In the genomic region with DNA sequence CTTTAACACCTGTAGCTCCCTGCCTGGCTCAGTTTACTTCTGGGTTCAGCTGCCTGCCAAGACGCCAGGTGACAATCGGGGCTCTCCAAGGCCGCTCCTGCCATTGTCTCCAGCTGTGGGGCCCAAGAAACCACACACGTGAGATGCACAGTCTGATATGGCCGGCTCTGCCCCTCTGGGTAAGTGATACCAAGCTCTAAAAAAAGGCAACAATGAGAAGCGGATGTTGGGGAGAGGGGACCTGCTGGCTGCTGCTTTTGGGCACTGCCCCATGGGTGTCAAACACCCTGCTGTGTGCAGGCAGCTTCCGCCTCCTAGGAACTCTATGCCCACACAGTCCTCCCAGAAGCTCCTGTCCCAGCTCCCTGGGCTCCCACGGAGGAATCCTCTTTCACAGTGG, we compare ENCODE assay signal across 15 cellular contexts.
DNase-seq lines count a peak whose midpoint lies in the region; ATAC-seq, FAIRE-seq and TF ChIP-seq lines count a peak whose summit lies in the region.
"Had no signal": no experiment of that assay in that cellular context is flagged by ENCODE, and none has a peak within 500 bp of the region (broad histone marks: within the 10 kb centered on the region; RNA-seq: fewer than 3 reads in every experiment).

No MANE protein-coding gene starts in this region.

- no peak for TF ChIP-seq CTCF in GM12878 (IDR thresholded peaks at IDR 0.05 in 2 of 3, conservative IDR thresholded peaks at IDR 0.05 in 1 of 3; ENCODE audit: control insufficient read depth in 2 of 3, extremely low read depth in 1 of 3, insufficient read depth in 1 of 3, low read depth in 3 of 3, low read length in 3 of 3)

- H3K4me3 Mint-ChIP-seq in activated CD4-positive, alpha-beta T cell treated with anti-CD3 and anti-CD28 coated beads, Interleukin-2, amount 10 ng/mL, durations not matched to agents 24 days and 14 days: peak overlapping the region; percentile 77
- peak overlapping the region; percentile 85 to 87 for H3K4me3 Mint-ChIP-seq in stimulated activated naive CD8-positive, alpha-beta T cell treated with anti-CD3 and anti-CD28 coated beads, Interleukin-15, amount 100 ng/mL, for 72 hours

- no peak overlapping the region for H3K4me3 ChIP-seq in GM12878
- H3K4me3 ChIP-seq: ovary, smooth muscle cell, tibial nerve had no signal

- no peak overlapping the region for H3K4me2 ChIP-seq in GM12878 (ENCODE audit: control insufficient read depth, insufficient read depth)
- H3K4me2 ChIP-seq: smooth muscle cell had no signal

- TF ChIP-seq RAD21 in GM12878 (IDR thresholded peaks at IDR 0.05; ENCODE audit: insufficient read depth, low read depth, low read length): no peak

- H3K27ac ChIP-seq in GM12878 (ENCODE audit: control insufficient read depth, insufficient read depth): no peak overlapping the region
- H3K27ac ChIP-seq: ovary, tibial nerve had no signal

- FAIRE-seq in GM12878 (lab: Jason Lieb, UNC): no peak
- FAIRE-seq: bronchial epithelial cell, endothelial cell of umbilical vein had no signal

- H3K9me3 ChIP-seq in GM12878 (replicated peaks; ENCODE audit: control insufficient read depth, insufficient read depth, low read length): no peaks in the 10 kb centered on the region; the same call in 2 of the 3 replicates
- H3K9me3 ChIP-seq: ovary, tibial nerve had no signal

- no peaks in the 10 kb centered on the region for H3K36me3 Mint-ChIP-seq in activated CD4-positive, alpha-beta T cell treated with anti-CD3 and anti-CD28 coated beads, Interleukin-2, amount 10 ng/mL, durations not matched to agents 24 days and 14 days (ENCODE audit: low read depth)

- BruUV-seq in GM12878 (replicated peaks; lab: Mats Ljungman, UMichigan): no TSS peak

- POLR2A ChIA-PET in GM12878 (lab: Charles Lee): no interaction called here

- 19% methylated on average over 8 of the region's 8 CpGs for WGBS in GM12878 (ENCODE audit: insufficient coverage, insufficient replicate concordance, low lambda C conversion rate, missing lambda C conversion rate)

- intact Hi-C loops in activated CD4-positive, alpha-beta T cell treated with anti-CD3 and anti-CD28 coated beads, Interleukin-2, amount 10 ng/mL, durations not matched to agents 24 days and 14 days (cut with micrococcal nuclease): loop anchor here (5.0 to 10.0 kb wide), 4 partner anchors 91 to 1279 kb away; no protein-coding TSS in a partner anchor
- intact Hi-C loops in GM12878 (cut with micrococcal nuclease; ENCODE audit: unreplicated experiment): no loop called here

- H3K79me2 ChIP-seq in GM12878 (ENCODE audit: control insufficient read depth, insufficient read depth, low read length): no peaks in the 10 kb centered on the region

- no peaks in the 10 kb centered on the region for H3K36me3 ChIP-seq in GM12878 (ENCODE audit: control insufficient read depth in 2 of 2, insufficient read depth in 2 of 2, low read length in 1 of 2)
- H3K36me3 ChIP-seq: ovary, tibial nerve had no signal

- no peak for TF ChIP-seq EP300 in GM12878 (IDR thresholded peaks at IDR 0.05; ENCODE audit: borderline replicate concordance in 1 of 2, control insufficient read depth in 1 of 2, low read depth in 2 of 2, low read length in 2 of 2)

- ATAC-seq in GM12878: peak; percentile 49
- ATAC-seq in stimulated activated naive CD8-positive, alpha-beta T cell treated with anti-CD3 and anti-CD28 coated beads, Interleukin-15, amount 100 ng/mL, for 72 hours: peak; percentile 69
- no peak for ATAC-seq in GM21717 (IDR thresholded peaks at IDR 0.05; ENCODE audit: unreplicated experiment)
- ATAC-seq in GM21515 (IDR thresholded peaks at IDR 0.05; ENCODE audit: unreplicated experiment): no peak

- H3K9ac ChIP-seq in GM12878 (ENCODE audit: control insufficient read depth, insufficient read depth, low read length): no peak overlapping the region

- no peaks in the 10 kb centered on the region for H3K9me3 Mint-ChIP-seq in activated CD4-positive, alpha-beta T cell treated with anti-CD3 and anti-CD28 coated beads, Interleukin-2, amount 10 ng/mL, durations not matched to agents 24 days and 14 days
- H3K9me3 Mint-ChIP-seq in stimulated activated naive CD8-positive, alpha-beta T cell treated with anti-CD3 and anti-CD28 coated beads, Interleukin-15, amount 100 ng/mL, for 72 hours: no peaks in the 10 kb centered on the region

- no peaks in the 10 kb centered on the region for H3K27me3 ChIP-seq in GM12878 (replicated peaks in 1 of 2; ENCODE audit: control insufficient read depth in 2 of 2, insufficient read depth in 2 of 2, low read length in 1 of 2)
- H3K27me3 ChIP-seq: ovary had no signal

- CTCF ChIA-PET in GM12878 (lab: Yijun Ruan, JAX): interaction anchor here (0.8 to 10.8 kb wide), 8 partner anchors 15 to 1130 kb away, joined by 3 to 158 read pairs (median 12); no protein-coding TSS in a partner anchor

- no peaks in the 10 kb centered on the region for H3K27me3 Mint-ChIP-seq in activated CD4-positive, alpha-beta T cell treated with anti-CD3 and anti-CD28 coated beads, Interleukin-2, amount 10 ng/mL, durations not matched to agents 24 days and 14 days
- H3K27me3 Mint-ChIP-seq in stimulated activated naive CD8-positive, alpha-beta T cell treated with anti-CD3 and anti-CD28 coated beads, Interleukin-15, amount 100 ng/mL, for 72 hours: no peaks in the 10 kb centered on the region

- no peaks in the 10 kb centered on the region; the same call in 1 of the 2 replicates for H3K4me1 ChIP-seq in GM12878 (ENCODE audit: control insufficient read depth, insufficient read depth, low read length)

- RAD21 ChIA-PET in GM12878 (lab: Charles Lee; ENCODE audit: unreplicated experiment): interaction anchor here (0.7 to 11.5 kb wide), 14 partner anchors 8 to 1129 kb away, joined by 3 to 407 read pairs (median 4); no protein-coding TSS in a partner anchor

- H3K4me1 Mint-ChIP-seq in activated CD4-positive, alpha-beta T cell treated with anti-CD3 and anti-CD28 coated beads, Interleukin-2, amount 10 ng/mL, durations not matched to agents 24 days and 14 days: peaks cover 60% of the 10 kb centered on the region
- peaks cover 85% of the 10 kb centered on the region for H3K4me1 Mint-ChIP-seq in stimulated activated naive CD8-positive, alpha-beta T cell treated with anti-CD3 and anti-CD28 coated beads, Interleukin-15, amount 100 ng/mL, for 72 hours

- no peaks in the 10 kb centered on the region for H4K20me1 ChIP-seq in GM12878 (ENCODE audit: control insufficient read depth, insufficient read depth)

- H2AFZ ChIP-seq in GM12878 (ENCODE audit: control insufficient read depth, low read depth, low read length): no peak overlapping the region

- no peak for TF ChIP-seq POLR2A in GM12878 (IDR thresholded peaks at IDR 0.05; ENCODE audit: low read depth, low read length)

- peak; percentile 35 for DNase-seq in stimulated activated CD4-positive, alpha-beta T cell treated with anti-CD3 and anti-CD28 coated beads, Interleukin-15, amount 100 ng/mL, for 24 hours
- DNase-seq in stimulated activated CD4-positive, alpha-beta T cell treated with anti-CD3 and anti-CD28 coated beads, Interleukin-2, amount 100 ng/mL, for 48 hours: no peak
- peak; percentile 71 for DNase-seq in activated CD4-positive, alpha-beta T cell treated with anti-CD3 and anti-CD28 coated beads, Interleukin-2, amount 10 ng/mL, durations not matched to agents 24 days and 14 days
- no peak for DNase-seq in GM12878 (ENCODE audit: low read depth, low spot score)
- peak; percentile 31 to 39 for DNase-seq in stimulated activated naive CD8-positive, alpha-beta T cell treated with anti-CD3 and anti-CD28 coated beads, Interleukin-15, amount 100 ng/mL, for 72 hours
- DNase-seq in occipital lobe (lab: John Stamatoyannopoulos, UW): no peak
- DNase-seq: DMS79 treated with DMSO at 0.1 percent for 48 hours, NCI-H2081 treated with DMSO at 0.1 percent for 48 hours, ovary had no signal

- SMC1A ChIA-PET in GM12878 (lab: Charles Lee; ENCODE audit: uncharacterized antibody, unreplicated experiment): interaction anchor here (0.5 to 18.4 kb wide), 22 partner anchors 9 to 1131 kb away, joined by 3 to 461 read pairs (median 4); no protein-coding TSS in a partner anchor

- in situ Hi-C loops in GM12878 (cut with MboI): loop anchor here (25.0 kb wide), 1 partner anchor 1126 kb away; the partner anchor contains the start of gene BCL11B

- peak overlapping the region; percentile 87 for H3K27ac Mint-ChIP-seq in activated CD4-positive, alpha-beta T cell treated with anti-CD3 and anti-CD28 coated beads, Interleukin-2, amount 10 ng/mL, durations not matched to agents 24 days and 14 days
- peak overlapping the region; percentile 96 to 99 for H3K27ac Mint-ChIP-seq in stimulated activated naive CD8-positive, alpha-beta T cell treated with anti-CD3 and anti-CD28 coated beads, Interleukin-15, amount 100 ng/mL, for 72 hours

TF ChIP-seq in GM12878, 131 proteins besides CTCF, POLR2A, EP300 and RAD21:
- TF ChIP-seq BHLHE40 (IDR thresholded peaks at IDR 0.05; ENCODE audit: borderline replicate concordance in 1 of 2, low read depth in 2 of 2, low read length in 1 of 2): peak in 1 of 2 experiments; percentile 53; a peak in 2 of 4 replicates
- TF ChIP-seq, protein P1, sequence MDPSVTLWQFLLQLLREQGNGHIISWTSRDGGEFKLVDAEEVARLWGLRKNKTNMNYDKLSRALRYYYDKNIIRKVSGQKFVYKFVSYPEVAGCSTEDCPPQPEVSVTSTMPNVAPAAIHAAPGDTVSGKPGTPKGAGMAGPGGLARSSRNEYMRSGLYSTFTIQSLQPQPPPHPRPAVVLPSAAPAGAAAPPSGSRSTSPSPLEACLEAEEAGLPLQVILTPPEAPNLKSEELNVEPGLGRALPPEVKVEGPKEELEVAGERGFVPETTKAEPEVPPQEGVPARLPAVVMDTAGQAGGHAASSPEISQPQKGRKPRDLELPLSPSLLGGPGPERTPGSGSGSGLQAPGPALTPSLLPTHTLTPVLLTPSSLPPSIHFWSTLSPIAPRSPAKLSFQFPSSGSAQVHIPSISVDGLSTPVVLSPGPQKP (IDR thresholded peaks at IDR 0.05; ENCODE audit: low read depth, low read length): no peak

Comparison
In these comparisons a context has a peak if more than half of its experiments do, and no peak if none do; other contexts are left out.
1. DNase-seq: peak in stimulated activated CD4-positive, alpha-beta T cell treated with anti-CD3 and anti-CD28 coated beads, Interleukin-15, amount 100 ng/mL, for 24 hours (single experiment), activated CD4-positive, alpha-beta T cell treated with anti-CD3 and anti-CD28 coated beads, Interleukin-2, amount 10 ng/mL, durations not matched to agents 24 days and 14 days (single experiment) and stimulated activated naive CD8-positive, alpha-beta T cell treated with anti-CD3 and anti-CD28 coated beads, Interleukin-15, amount 100 ng/mL, for 72 hours (2 of 2); none in stimulated activated CD4-positive, alpha-beta T cell treated with anti-CD3 and anti-CD28 coated beads, Interleukin-2, amount 100 ng/mL, for 48 hours (0 of 2), GM12878 (single experiment) and occipital lobe (single experiment).
2. ATAC-seq: peak in GM12878 (single experiment) and stimulated activated naive CD8-positive, alpha-beta T cell treated with anti-CD3 and anti-CD28 coated beads, Interleukin-15, amount 100 ng/mL, for 72 hours (single experiment); none in GM21717 (single experiment) and GM21515 (single experiment).